1 cellular context compared by ENCODE assay signal in the genomic region with DNA sequence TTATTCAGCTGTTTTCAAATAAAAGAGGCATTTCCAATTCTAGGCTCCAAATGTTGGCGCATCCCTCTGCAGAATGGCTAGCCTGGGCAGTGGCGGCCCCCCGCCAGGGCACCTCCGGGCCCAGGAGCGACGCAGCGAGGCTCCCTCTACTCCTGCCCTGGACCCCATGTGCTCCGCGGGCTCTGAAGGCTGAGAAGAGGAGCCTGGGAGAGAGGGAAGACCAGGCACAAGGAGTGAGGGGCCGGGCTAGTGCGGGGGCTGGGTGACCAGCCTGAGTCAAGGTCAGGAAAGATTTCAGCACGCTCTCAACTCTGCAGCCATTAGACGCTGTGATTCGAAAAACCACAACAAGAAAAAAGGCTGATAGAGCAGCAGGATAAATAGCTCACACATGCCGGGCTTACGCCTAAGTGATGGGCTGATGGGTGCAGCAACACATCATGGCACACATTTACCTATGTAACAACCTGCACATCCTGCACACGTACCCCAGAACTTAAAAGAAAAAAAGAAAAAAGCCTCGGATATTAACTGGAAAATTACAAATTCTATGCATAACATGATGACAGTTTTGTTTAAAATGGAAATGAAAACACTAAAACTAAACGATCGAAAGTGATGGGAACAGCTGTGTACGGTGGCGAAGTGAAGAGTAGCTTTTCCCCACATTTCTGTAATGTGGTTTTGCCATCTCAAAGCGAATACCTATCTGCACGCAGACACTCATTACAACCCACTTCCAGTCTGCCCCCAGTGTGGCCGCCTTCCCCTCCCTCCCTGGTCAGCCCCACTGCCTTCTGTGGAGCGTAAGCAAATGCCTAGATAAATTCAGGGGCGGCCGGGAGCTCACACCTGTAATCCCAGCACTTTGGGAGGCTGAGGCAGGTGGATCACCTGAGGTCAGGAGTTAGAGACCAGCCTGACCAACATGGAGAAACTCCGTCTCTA.
TF ChIP-seq lines count a peak whose summit lies in the region.

No MANE protein-coding gene starts in this region.

TF ChIP-seq in GM23338, 12 proteins besides CTCF, POLR2A, EP300 and RAD21 (continued from another document):
- TF ChIP-seq ZNF462 (CRISPR knock-in tag; IDR thresholded peaks at IDR 0.05) (no peak), ZNF114 (CRISPR knock-in tag; IDR thresholded peaks at IDR 0.05) (no peak), POLR2AphosphoS5 (IDR thresholded peaks at IDR 0.05; ENCODE audit: low read depth) (no peak), JUNB (IDR thresholded peaks at IDR 0.05; ENCODE audit: unreplicated experiment) (no peak), REST (IDR thresholded peaks at IDR 0.05; ENCODE audit: unreplicated experiment) (no peak), STAT1 (IDR thresholded peaks at IDR 0.05; ENCODE audit: unreplicated experiment) (no peak), CREB1 (CRISPR knock-in tag; IDR thresholded peaks at IDR 0.05; ENCODE audit: low read depth) (no peak), EZH2phosphoT487 (IDR thresholded peaks at IDR 0.05; ENCODE audit: unreplicated experiment) (no peak), EZH2 (IDR thresholded peaks at IDR 0.05; ENCODE audit: low read depth, unreplicated experiment) (no peak), ZNF331 (CRISPR knock-in tag; IDR thresholded peaks at IDR 0.05; ENCODE audit: low read depth) (no peak)
TF ChIP-seq in GM23338: peak in this region for 0.
